In the genomic region with DNA sequence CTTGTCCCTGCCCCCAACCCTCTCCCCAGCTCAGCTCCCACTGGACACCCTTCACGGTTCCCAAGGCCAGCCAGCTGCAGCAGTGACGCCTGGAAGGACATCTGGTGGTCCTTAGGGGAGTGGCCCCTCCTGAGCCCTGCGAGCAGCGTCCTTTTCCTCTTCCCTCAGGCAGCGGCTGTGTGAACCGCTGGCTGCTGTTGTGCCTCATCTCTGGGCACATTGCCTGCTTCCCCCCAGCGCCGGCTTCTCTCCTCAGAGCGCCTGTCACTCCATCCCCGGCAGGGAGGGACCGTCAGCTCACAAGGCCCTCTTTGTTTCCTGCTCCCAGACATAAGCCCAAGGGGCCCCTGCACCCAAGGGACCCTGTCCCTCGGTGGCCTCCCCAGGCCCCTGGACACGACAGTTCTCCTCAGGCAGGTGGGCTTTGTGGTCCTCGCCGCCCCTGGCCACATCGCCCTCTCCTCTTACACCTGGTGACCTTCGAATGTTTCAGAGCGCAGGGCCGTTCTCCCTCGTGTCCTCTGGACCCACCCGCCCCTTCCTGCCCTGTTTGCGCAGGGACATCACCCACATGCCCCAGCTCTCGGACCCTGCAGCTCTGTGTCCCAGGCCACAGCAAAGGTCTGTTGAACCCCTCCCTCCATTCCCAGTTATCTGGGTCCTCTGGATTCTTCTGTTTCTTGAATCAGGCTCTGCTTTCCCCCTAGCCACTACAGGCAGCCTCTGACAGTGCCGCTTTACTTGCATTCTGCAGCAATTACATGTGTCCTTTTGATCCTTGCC, we compare ENCODE assay signal across 9 cellular contexts. TPM values are rescaled to one million over a fixed set of nuclear protein-coding genes. Genes with fewer than 3 reads are reported as not detected.
DNase-seq lines count a peak whose midpoint lies in the region; ATAC-seq lines count a peak whose summit lies in the region.
"Had no signal": no experiment of that assay in that cellular context is flagged by ENCODE, and none has a peak within 500 bp of the region (broad histone marks: within the 10 kb centered on the region; RNA-seq: fewer than 3 reads in every experiment).

No MANE protein-coding gene starts in this region.

- DNase-seq in AG08395 (ENCODE audit: low spot score) (peak; percentile 74), MV-4-11 (lab: John Stamatoyannopoulos, UW) (peak; percentile 18), dermis blood vessel endothelial cell (peak; percentile 52), medulla oblongata (ENCODE audit: extremely low spot score) (peak; percentile 93), NK-92 (lab: John Stamatoyannopoulos, UW; ENCODE audit: unreplicated experiment) (no peak), DMS53 treated with DMSO at 0.1 percent for 48 hours (lab: John Stamatoyannopoulos, UW; ENCODE audit: unreplicated experiment) (no peak)
- DNase-seq: DMS79 treated with DMSO at 0.1 percent for 48 hours had no signal

- ATAC-seq in GM18511 (IDR thresholded peaks at IDR 0.05; ENCODE audit: unreplicated experiment) (no peak), HG02852 (IDR thresholded peaks at IDR 0.05; ENCODE audit: unreplicated experiment) (no peak)

RNA-seq across cellular contexts. Expression of a gene that starts 35.8 kb away (rescaled TPM):
- total RNA-seq in dermis blood vessel endothelial cell, result 0.34 and 1.1 TPM in 2 replicates

Comparison
In these comparisons a context has a peak if more than half of its experiments do, and no peak if none do; other contexts are left out.
1. DNase-seq: peak in AG08395 (single experiment), MV-4-11 (single experiment), dermis blood vessel endothelial cell (single experiment) and medulla oblongata (single experiment); none in NK-92 (single experiment) and DMS53 treated with DMSO at 0.1 percent for 48 hours (single experiment).